8 cellular contexts compared by ENCODE assay signal in the genomic region with DNA sequence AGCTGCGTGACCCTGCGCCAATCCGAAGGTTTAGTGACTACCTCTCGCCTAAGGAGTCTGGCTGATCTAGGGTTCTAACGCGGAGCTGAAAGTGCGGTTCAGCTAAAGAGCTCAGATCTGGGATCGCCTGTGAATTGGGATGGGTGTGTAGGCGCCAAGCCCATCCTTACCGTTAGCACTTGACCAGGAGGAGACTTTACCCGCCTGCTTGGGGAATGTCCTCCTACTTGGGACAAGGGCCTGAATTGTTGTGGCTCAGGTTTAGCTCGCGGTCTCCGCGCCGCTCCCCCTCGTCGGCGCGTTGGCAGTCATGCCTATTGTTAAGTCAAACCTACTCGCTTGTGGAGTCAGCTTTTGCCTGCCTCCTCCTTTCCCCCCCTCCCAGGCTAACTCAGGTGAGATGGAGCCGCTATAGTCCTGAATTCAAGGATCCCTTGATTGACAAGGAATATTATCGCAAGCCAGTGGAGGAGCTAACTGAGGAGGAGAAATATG. TPM values are rescaled to one million over a fixed set of nuclear protein-coding genes. Genes with fewer than 3 reads are reported as not detected.
A peak's percentile ranks its signal among the peaks of the same experiment; 100 is the strongest.
DNase-seq lines count a peak whose midpoint lies in the region; ATAC-seq, FAIRE-seq and TF ChIP-seq lines count a peak whose summit lies in the region.

No MANE protein-coding gene starts in this region.

- TF ChIP-seq CTCF in cardiac fibroblast (IDR thresholded peaks at IDR 0.05; ENCODE audit: low read depth, low read length) (no peak), mucosa of descending colon (IDR thresholded peaks at IDR 0.05) (no peak)

- H3K9me3 ChIP-seq in KOPT-K1 (ENCODE audit: insufficient read depth, low read length, poor library complexity, severe bottlenecking) (no peaks in the 10 kb centered on the region), mucosa of descending colon (no peaks in the 10 kb centered on the region)

- DNase-seq in GM12891 (ENCODE audit: insufficient read length, low spot score) (no peak), cardiac fibroblast (ENCODE audit: low read depth in 2 of 2) (no peak), mucosa of descending colon (no peak), UCSD-AML1 (lab: John Stamatoyannopoulos, UW; ENCODE audit: unreplicated experiment) (no peak), CD1c-positive myeloid dendritic cell (ENCODE audit: extremely low spot score) (no peak), middle frontal gyrus (ENCODE audit: extremely low spot score, low spot score) (no peak), NCI-H526 treated with DMSO at 0.1 percent for 48 hours (lab: John Stamatoyannopoulos, UW) (no peak)

- H3K4me1 ChIP-seq in mucosa of descending colon (ENCODE audit: low read depth) = peaks cover 20% of the 10 kb centered on the region

- peak; percentile 66 for FAIRE-seq in GM12891 (lab: Jason Lieb, UNC)

- ATAC-seq in mucosa of descending colon = peak; percentile 27

- peak overlapping the region; percentile 93 for H3K27ac ChIP-seq in KOPT-K1 (ENCODE audit: low read depth, low read length, poor library complexity, severe bottlenecking)

- TF ChIP-seq POLR2A in GM12891 (IDR thresholded peaks at IDR 0.05; ENCODE audit: low read depth, low read length) = no peak

- intact Hi-C loops in mucosa of descending colon (cut with DNase I, micrococcal nuclease) = no loop called here

- H3K36me3 ChIP-seq in KOPT-K1 (ENCODE audit: insufficient read depth, low read length) (peaks cover 42% of the 10 kb centered on the region), mucosa of descending colon (ENCODE audit: low read depth) (peaks cover 8% of the 10 kb centered on the region)

- peak overlapping the region; percentile 94 to 95 for H3K4me3 ChIP-seq in cardiac fibroblast (replicated peaks in 1 of 2; ENCODE audit: low read depth in 2 of 2, low read length in 2 of 2)
- H3K4me3 ChIP-seq in mucosa of descending colon = peak overlapping the region; percentile 91

TF ChIP-seq in GM12891, 5 proteins besides CTCF, POLR2A, EP300 and RAD21:
- TF ChIP-seq PAX5 (IDR thresholded peaks at IDR 0.05; ENCODE audit: insufficient read depth, low read length, severe bottlenecking) (no peak), TAF1 (IDR thresholded peaks at IDR 0.05; ENCODE audit: low read depth, low read length) (no peak), SPI1 (IDR thresholded peaks at IDR 0.05; ENCODE audit: low read depth, low read length) (no peak), POU2F2 (IDR thresholded peaks at IDR 0.05; ENCODE audit: low read depth, low read length) (no peak), POLR2AphosphoS5 (IDR thresholded peaks at IDR 0.05; ENCODE audit: low read depth, low read length) (no peak)

RNA-seq across cellular contexts. Expression of a gene that starts 0.5 kb away (rescaled TPM):
- 67.2 TPM for polyA plus RNA-seq in GM12891 (2012; ENCODE audit: low read depth, missing spikeins)
- 10 to 100 TPM; 46.4 to 64.8 (median 59.5) TPM for total RNA-seq in mucosa of descending colon

RNA-seq across cellular contexts. Expression of a gene that starts 0.8 kb away (rescaled TPM):
- 48.3 TPM for polyA plus RNA-seq in GM12891 (2012; ENCODE audit: low read depth, missing spikeins)
- 10 to 100 TPM; 45.3 to 54.8 (median 49.3) TPM for total RNA-seq in mucosa of descending colon

RNA-seq across cellular contexts. Expression of a gene that starts 8.9 kb away (rescaled TPM):
- 40.8 TPM for polyA plus RNA-seq in GM12891 (2012; ENCODE audit: low read depth, missing spikeins)
- 10 to 100 TPM; 17.3 to 21.4 (median 19.1) TPM for total RNA-seq in mucosa of descending colon

RNA-seq across cellular contexts. Expression of a gene that starts 27.1 kb away (rescaled TPM):
- 59.2 TPM for polyA plus RNA-seq in GM12891 (2012; ENCODE audit: low read depth, missing spikeins)
- total RNA-seq in mucosa of descending colon = 10 to 100 TPM; 15.5 to 20.0 (median 15.6) TPM

RNA-seq across cellular contexts. Expression of a gene that starts 56.7 kb away (rescaled TPM):
- polyA plus RNA-seq in GM12891 (2012; ENCODE audit: low read depth, missing spikeins) = 41.1 TPM
- 10 to 100 TPM; 48.4 to 63.4 (median 62.2) TPM for total RNA-seq in mucosa of descending colon
